Comparison of ENCODE assay signal across 15 cellular contexts in the genomic region with DNA sequence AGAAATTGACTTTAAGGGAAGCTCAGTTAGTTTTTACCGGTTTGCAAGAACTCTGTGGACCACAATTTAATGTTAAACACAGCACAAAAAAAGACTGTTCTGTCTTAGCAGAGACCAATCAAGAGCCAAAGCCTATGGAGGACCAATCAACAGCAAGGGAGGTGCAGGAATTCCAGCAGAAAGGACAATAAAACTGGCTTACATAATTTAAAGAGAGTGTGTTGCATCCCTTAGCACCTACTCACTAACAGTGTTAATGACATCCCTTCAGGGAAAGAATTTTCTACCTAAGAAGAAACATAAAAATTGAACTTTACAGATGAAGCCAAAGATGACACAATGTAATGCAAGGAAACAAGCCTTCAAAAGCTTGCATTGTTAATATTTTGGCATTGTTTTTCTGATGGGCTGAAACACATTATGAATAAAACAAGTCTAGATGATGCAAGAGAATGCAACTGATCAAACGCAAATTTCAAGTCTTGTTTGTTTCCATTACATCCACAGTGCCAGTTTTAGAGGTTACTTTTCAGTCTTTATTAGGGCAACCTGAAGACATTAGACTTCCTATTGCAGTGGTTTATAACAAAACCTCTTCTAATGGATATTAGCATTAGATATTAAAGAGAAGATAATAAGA.
"Had no signal": no experiment of that assay in that cellular context is flagged by ENCODE, and none has a peak within 500 bp of the region (broad histone marks: within the 10 kb centered on the region; RNA-seq: fewer than 3 reads in every experiment).

No MANE protein-coding gene starts in this region.

- H3K4me3 ChIP-seq: dorsolateral prefrontal cortex, esophagus muscularis mucosa, pancreas, stomach, testis, upper lobe of left lung had no signal

- H3K36me3 ChIP-seq: esophagus muscularis mucosa, pancreas, stomach, upper lobe of left lung had no signal

- H3K27ac ChIP-seq: dorsolateral prefrontal cortex, esophagus muscularis mucosa, pancreas, stomach, testis, upper lobe of left lung had no signal

- DNase-seq: activated CD4-positive, alpha-beta T cell treated with anti-CD3 and anti-CD28 coated beads, Interleukin-2, amount 50 U/mL, for 48 hours; activated naive CD4-positive, alpha-beta T cell treated with anti-CD3 and anti-CD28 coated beads for 36 hours; activated naive CD8-positive, alpha-beta T cell treated with anti-CD3 and anti-CD28 coated beads, Interleukin-2, amount 50 U/mL, for 24 hours; aorta; dorsolateral prefrontal cortex; islet precursor cell; naive B cell; pancreas; stimulated activated CD4-positive, alpha-beta T cell treated with anti-CD3 and anti-CD28 coated beads, Interleukin-2, amount 100 ng/mL, for 24 hours; stomach; T1000; testis; upper lobe of left lung had no signal

- H3K9me3 ChIP-seq: esophagus muscularis mucosa, pancreas, stomach, testis, upper lobe of left lung had no signal

- H3K4me1 ChIP-seq: esophagus muscularis mucosa, pancreas, stomach, testis, upper lobe of left lung had no signal

- FAIRE-seq: bronchial epithelial cell, pancreas had no signal

- ATAC-seq: activated naive CD8-positive, alpha-beta T cell treated with anti-CD3 and anti-CD28 coated beads, Interleukin-2, amount 50 U/mL, for 24 hours; pancreas had no signal

- H3K27me3 ChIP-seq: esophagus muscularis mucosa, pancreas, stomach, testis, upper lobe of left lung had no signal
